In the genomic region with DNA sequence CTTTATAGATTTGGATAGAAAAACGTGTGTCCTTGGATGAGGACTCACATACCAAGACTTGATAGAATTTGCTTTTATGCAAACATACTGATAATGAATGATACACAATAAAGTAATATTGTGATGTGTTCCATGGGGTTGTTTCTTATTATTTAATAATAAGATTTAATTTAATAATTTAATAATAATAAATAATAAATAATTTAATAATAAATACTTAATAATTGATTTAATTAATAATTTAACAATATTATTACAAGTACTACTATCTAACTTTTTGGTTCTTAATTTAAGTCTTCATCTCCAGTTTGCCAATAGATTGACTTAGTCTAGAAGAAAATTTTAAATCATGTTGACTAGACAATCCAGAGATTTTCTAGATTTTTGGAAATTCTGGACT, we compare ENCODE assay signal across 21 cellular contexts.
"Had no signal": no experiment of that assay in that cellular context is flagged by ENCODE, and none has a peak within 500 bp of the region (broad histone marks: within the 10 kb centered on the region; RNA-seq: fewer than 3 reads in every experiment).

No MANE protein-coding gene starts in this region.

- H3K27ac ChIP-seq: RWPE1 had no signal

- DNase-seq: KBM-7, MV-4-11, NCI-H1048, NCI-H1105 treated with DMSO at 0.1 percent for 48 hours, NCI-H1417 treated with DMSO at 0.1 percent for 48 hours, NCI-H146, NCI-H1694 treated with DMSO at 0.1 percent for 48 hours, NCI-H1930, NCI-H2081 treated with DMSO at 0.1 percent for 48 hours, NCI-H2171, NCI-H226, NCI-H446, NCI-H510A, NCI-H524 treated with DMSO at 0.1 percent for 48 hours, NCI-H69, NCI-H774, PC-3, SHP77, SK-N-SH had no signal

- H3K9ac ChIP-seq: SK-N-SH had no signal

- H3K9me3 ChIP-seq: SK-N-SH had no signal

- ATAC-seq: Panc1, PC-3 had no signal
